In genomic region chr14:95666450-95666849, GRCh38 we compare ENCODE assay signal across 1 cellular context.
TF ChIP-seq lines count a peak whose summit lies in the region.

No MANE protein-coding gene starts in this region.

TF ChIP-seq in GM12891, 5 proteins besides CTCF, POLR2A, EP300 and RAD21:
- TF ChIP-seq SPI1 (IDR thresholded peaks at IDR 0.05; ENCODE audit: low read depth, low read length), result no peak
- no peak for TF ChIP-seq POLR2AphosphoS5 (IDR thresholded peaks at IDR 0.05; ENCODE audit: low read depth, low read length)
- TF ChIP-seq TAF1 (IDR thresholded peaks at IDR 0.05; ENCODE audit: low read depth, low read length), result no peak
- TF ChIP-seq POU2F2 (IDR thresholded peaks at IDR 0.05; ENCODE audit: low read depth, low read length), result no peak
- TF ChIP-seq PAX5 (IDR thresholded peaks at IDR 0.05; ENCODE audit: insufficient read depth, low read length, severe bottlenecking), result no peak
